Comparison of ENCODE assay signal across 18 cellular contexts in the genomic region with DNA sequence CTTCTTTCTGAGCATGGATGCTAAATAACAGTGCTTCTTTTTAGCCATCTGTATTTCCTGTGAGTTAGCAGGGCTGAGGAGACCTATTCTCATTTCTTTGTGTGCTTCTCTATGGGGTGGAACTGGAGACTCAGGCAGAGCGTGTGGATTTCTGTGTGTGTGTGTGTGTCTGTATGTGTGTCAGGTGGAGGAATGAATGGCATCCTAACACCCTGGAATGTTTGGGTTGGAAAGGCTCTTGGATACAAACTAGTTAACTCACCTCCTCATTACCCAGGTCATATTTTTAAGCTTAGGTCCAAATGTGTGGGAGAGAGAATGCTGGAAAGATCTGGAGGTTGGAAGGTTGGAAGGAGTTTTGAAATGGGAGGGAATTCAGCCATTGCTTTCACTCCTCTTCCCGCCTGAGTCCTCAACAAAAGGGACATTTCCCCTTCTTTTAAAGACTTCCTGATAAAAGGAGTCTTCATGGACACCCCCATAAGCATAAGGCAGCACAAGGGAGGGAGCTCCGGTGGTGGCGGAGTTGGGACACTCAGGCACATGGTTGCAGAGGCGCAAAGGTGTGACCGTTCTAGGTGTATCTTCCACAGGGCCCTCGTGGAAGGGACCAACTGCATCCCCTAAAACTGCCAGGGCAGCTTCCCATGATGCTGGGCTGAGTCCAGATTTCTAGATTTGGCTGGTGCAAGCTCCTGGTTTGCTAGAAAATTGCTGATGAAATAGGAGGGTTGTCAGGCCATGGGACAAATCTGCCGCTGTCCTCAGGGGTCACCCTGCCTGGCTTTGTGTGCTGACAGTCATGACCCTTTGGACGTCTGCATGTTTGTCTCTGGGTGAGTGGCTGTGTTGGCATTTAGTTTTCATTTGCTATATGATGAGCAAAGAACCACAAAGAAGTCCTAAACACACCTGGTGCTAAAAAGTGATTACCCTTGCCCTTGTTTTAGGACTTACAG. TPM values are rescaled to one million over a fixed set of nuclear protein-coding genes. Genes with fewer than 3 reads are reported as not detected.
DNase-seq lines count a peak whose midpoint lies in the region; ATAC-seq, FAIRE-seq and TF ChIP-seq lines count a peak whose summit lies in the region.
"Had no signal": no experiment of that assay in that cellular context is flagged by ENCODE, and none has a peak within 500 bp of the region (broad histone marks: within the 10 kb centered on the region; RNA-seq: fewer than 3 reads in every experiment).

No MANE protein-coding gene starts in this region.

- no peak overlapping the region for H3K4me3 ChIP-seq in A549
- H3K4me3 ChIP-seq in PC-3 (ENCODE audit: low read length), result no peak overlapping the region
- H3K4me3 ChIP-seq in gastroesophageal sphincter, result no peak overlapping the region
- H3K4me3 ChIP-seq in mesendoderm (ENCODE audit: low read length), result no peak overlapping the region
- no peak overlapping the region for H3K4me3 ChIP-seq in colonic mucosa
- H3K4me3 ChIP-seq: GM12878 had no signal

- H3K4me2 ChIP-seq in A549 (0 out of 3 replicates have a peak overlapping the region, but pooled peaks have one; percentile 25), PC-3 (ENCODE audit: low read length) (no peak overlapping the region), mesendoderm (ENCODE audit: low read length) (no peak overlapping the region)

- H3K56ac ChIP-seq in mesendoderm (ENCODE audit: low read length), result no peak overlapping the region

- H3K79me1 ChIP-seq in mesendoderm (ENCODE audit: low read length), result no peaks in the 10 kb centered on the region

- H2BK15ac ChIP-seq in mesendoderm (replicated peaks; ENCODE audit: low read depth), result no peak overlapping the region

- H3K79me2 ChIP-seq in PC-3 (ENCODE audit: low read length) (no peaks in the 10 kb centered on the region), mesendoderm (ENCODE audit: control insufficient read depth, insufficient read depth, low read length) (no peaks in the 10 kb centered on the region)

- TF ChIP-seq EP300 in A549 (IDR thresholded peaks at IDR 0.05), result no peak
- TF ChIP-seq EP300 in gastroesophageal sphincter (IDR thresholded peaks at IDR 0.05), result no peak

- H3F3A ChIP-seq in PC-3 (ENCODE audit: low read length, unreplicated experiment), result no peaks in the 10 kb centered on the region

- no peak overlapping the region for H2BK5ac ChIP-seq in mesendoderm (ENCODE audit: low read length)

- H4K20me1 ChIP-seq in PC-3 (ENCODE audit: low read length), result no peaks in the 10 kb centered on the region

- TF ChIP-seq POLR2A in A549 (IDR thresholded peaks at IDR 0.05; ENCODE audit: low read length) (no peak), gastroesophageal sphincter (IDR thresholded peaks at IDR 0.05) (no peak)

- no peak for DNase-seq in A549 (ENCODE audit: low read depth in 1 of 2, low spot score in 1 of 2)
- no peak for DNase-seq in PC-3
- DNase-seq in mesendoderm, result peak; percentile 55
- DNase-seq in T-helper 1 cell, result no peak
- no peak for DNase-seq in occipital lobe (lab: John Stamatoyannopoulos, UW)
- no peak for DNase-seq in colonic mucosa
- DNase-seq: 8988T, Caco-2, KG1, NCI-H1092 treated with DMSO at 0.1 percent for 48 hours, NCI-H1694 treated with DMSO at 0.1 percent for 48 hours, NCI-H345, NCI-H69 had no signal

- H3K4me1 ChIP-seq in A549, result 0 out of 3 replicates have a peak, but pooled peaks cover 3% of the 10 kb centered on the region
- no peaks in the 10 kb centered on the region for H3K4me1 ChIP-seq in PC-3 (ENCODE audit: insufficient read depth, low read length)
- H3K4me1 ChIP-seq in gastroesophageal sphincter, result peaks cover 6 to 53% (median 25%) of the 10 kb centered on the region in 3 donors
- no peaks in the 10 kb centered on the region for H3K4me1 ChIP-seq in mesendoderm (ENCODE audit: control insufficient read depth, low read depth, low read length)
- H3K4me1 ChIP-seq in colonic mucosa, result no peaks in the 10 kb centered on the region
- H3K4me1 ChIP-seq: Caco-2 had no signal

- peak overlapping the region; percentile 19 for H3K23ac ChIP-seq in mesendoderm (ENCODE audit: low read length)

- H2AFZ ChIP-seq in PC-3 (ENCODE audit: low read length), result no peak overlapping the region

- no peaks in the 10 kb centered on the region for H3K36me3 ChIP-seq in PC-3 (ENCODE audit: low read depth, low read length)
- no peaks in the 10 kb centered on the region for H3K36me3 ChIP-seq in gastroesophageal sphincter
- no peaks in the 10 kb centered on the region for H3K36me3 ChIP-seq in mesendoderm (ENCODE audit: control insufficient read depth, insufficient read depth, low read length)
- no peaks in the 10 kb centered on the region for H3K36me3 ChIP-seq in colonic mucosa

- H3K27ac ChIP-seq in A549, result no peak overlapping the region
- H3K27ac ChIP-seq in PC-3 (ENCODE audit: low read length), result no peak overlapping the region
- H3K27ac ChIP-seq in gastroesophageal sphincter, result peak overlapping the region in 3 of 4 donors; percentile 28 to 69 (median 66)
- H3K27ac ChIP-seq in mesendoderm (ENCODE audit: low read depth, low read length), result no peak overlapping the region
- H3K27ac ChIP-seq in colonic mucosa, result no peak overlapping the region
- H3K27ac ChIP-seq: C4-2B, HL-60 had no signal

- POLR2A ChIA-PET in A549 (lab: Yijun Ruan, JAX) (no interaction called here), PC-3 (lab: Charles Lee; ENCODE audit: unreplicated experiment) (no interaction called here)

- no peak for TF ChIP-seq RAD21 in A549 (conservative IDR thresholded peaks at IDR 0.05 in 1 of 2, IDR thresholded peaks at IDR 0.05 in 1 of 2)

- intact Hi-C loops in PC-3 (cut with micrococcal nuclease), result no loop called here
- intact Hi-C loops in colonic mucosa (cut with DNase I), result no loop called here

- H2BK120ac ChIP-seq in mesendoderm (ENCODE audit: low read depth, low read length), result no peak overlapping the region

- no peak overlapping the region for H4K5ac ChIP-seq in mesendoderm (ENCODE audit: low read length)

- TF ChIP-seq CTCF in A549 (IDR thresholded peaks at IDR 0.05) (no peak), PC-3 (conservative IDR thresholded peaks at IDR 0.05; ENCODE audit: low read depth, low read length) (no peak), gastroesophageal sphincter (IDR thresholded peaks at IDR 0.05) (no peak), colonic mucosa (IDR thresholded peaks at IDR 0.05) (no peak)

- CTCF ChIA-PET in A549 (lab: Yijun Ruan, JAX), result interaction anchor here (0.6 to 1.1 kb wide), 2 partner anchors 379 to 1551 kb away, joined by 3 read pairs; no protein-coding TSS in a partner anchor
- CTCF ChIA-PET in PC-3 (lab: Charles Lee), result interaction anchor here (0.5 kb wide), 1 partner anchor 21 kb away, joined by 5 read pairs; no protein-coding TSS in a partner anchor

- no peak overlapping the region for H3K4ac ChIP-seq in mesendoderm (ENCODE audit: low read depth, low read length)

- no peak overlapping the region for H4K8ac ChIP-seq in mesendoderm (ENCODE audit: low read depth, low read length)

- no peaks in the 10 kb centered on the region for H3K9me3 ChIP-seq in A549
- H3K9me3 ChIP-seq in PC-3 (ENCODE audit: low read length), result no peaks in the 10 kb centered on the region
- H3K9me3 ChIP-seq in gastroesophageal sphincter, result no peaks in the 10 kb centered on the region
- no peaks in the 10 kb centered on the region for H3K9me3 ChIP-seq in colonic mucosa
- H3K9me3 ChIP-seq: Caco-2 had no signal

- WGBS in A549 (ENCODE audit: missing lambda C conversion rate), result 72% methylated on average over 9 of the region's 9 CpGs
- WGBS in gastroesophageal sphincter (ENCODE audit: low coverage in 1 of 2), 2 donors, result 73 to 95% methylated on average over 6 of the region's 9 CpGs
- WGBS in mesendoderm (ENCODE audit: extremely low coverage, insufficient coverage, low lambda C conversion rate), result no CpG with 5 or more reads among the region's 9 CpGs

- ATAC-seq in A549 (no peak), PC-3 (peak; percentile 18; the same call in 1 of the 2 replicates), gastroesophageal sphincter (no peak), GM18861 (IDR thresholded peaks at IDR 0.05; ENCODE audit: unreplicated experiment) (no peak)
- ATAC-seq: GM12878 had no signal

- H3K27me3 ChIP-seq in PC-3 (ENCODE audit: low read length), result no peaks in the 10 kb centered on the region
- H3K27me3 ChIP-seq in gastroesophageal sphincter, result no peaks in the 10 kb centered on the region
- H3K27me3 ChIP-seq in mesendoderm (ENCODE audit: insufficient read depth, low read length, poor library complexity), result no peaks in the 10 kb centered on the region
- H3K27me3 ChIP-seq in colonic mucosa, result no peaks in the 10 kb centered on the region

- no peak overlapping the region for H2AK5ac ChIP-seq in mesendoderm (ENCODE audit: low read length)

- no peaks in the 10 kb centered on the region for H3K9me2 ChIP-seq in PC-3 (replicated peaks; ENCODE audit: low read length)

- BruUV-seq in PC-3 (replicated peaks; lab: Mats Ljungman, UMichigan), result no TSS peak

- H3K18ac ChIP-seq in mesendoderm (ENCODE audit: low read length), result no peak overlapping the region

- H3K9ac ChIP-seq in PC-3 (ENCODE audit: low read length) (no peak overlapping the region), mesendoderm (ENCODE audit: low read length) (no peak overlapping the region), colonic mucosa (ENCODE audit: low read depth in 2 of 2, low read length in 2 of 2) (no peak overlapping the region)

- FAIRE-seq in A549 (lab: Jason Lieb, UNC), result no peak
- FAIRE-seq: GM12878 had no signal

TF ChIP-seq in A549, 52 proteins besides CTCF, POLR2A, EP300 and RAD21 (continues in another document):
- no peak for TF ChIP-seq KDM5A (IDR thresholded peaks at IDR 0.05)
- TF ChIP-seq HEYL (CRISPR knock-in tag; IDR thresholded peaks at IDR 0.05), result no peak
- no peak for TF ChIP-seq HDAC2 (IDR thresholded peaks at IDR 0.05)

RNA-seq across cellular contexts. Expression of a gene that starts 37.6 kb away (rescaled TPM):
- 9.1 and 9.5 TPM in 2 replicates for polyA plus RNA-seq in A549 (2011; rRNA removed)
- polyA plus RNA-seq in A549 (2012; cell fraction: cytosol; rRNA removed), result 5.3 and 6.1 TPM in 2 replicates
- 3.1 and 3.5 TPM in 2 replicates for polyA plus RNA-seq in A549 (2012; cell fraction: nucleus; rRNA removed)
- polyA plus RNA-seq in A549 (2017; fragmentation: RNase III; extraction: RNeasy Plus Mini Kit Qiagen cat#74134 plus additional on column Dnase treatment), result 10.1 to 10.9 TPM (median 10.5 TPM) in 3 replicates
- 3.2 and 4.5 TPM in 2 replicates for polyA minus RNA-seq in A549 (2011; rRNA and poly(A)+ RNA removed)
- 48.5 and 50.2 TPM in 2 replicates for total RNA-seq in PC-3 (2014; rRNA removed)
- total RNA-seq in gastroesophageal sphincter, result 1 to 10 TPM; 3.7 to 8.1 (median 5.4) TPM
- 21.1 TPM for polyA plus RNA-seq in mesendoderm (2013, experiment 1 of 2)
- 21.5 TPM for polyA plus RNA-seq in mesendoderm (2013, experiment 2 of 2)
- total RNA-seq in occipital lobe, result 9.4 TPM
- total RNA-seq in colonic mucosa, result 10 to 100 TPM; 33.6 to 37.0 TPM

RNA-seq across cellular contexts. Expression of a gene that starts 54.9 kb away (rescaled TPM):
- polyA plus RNA-seq in A549 (2011; rRNA removed) (0.70 and 0.86 TPM in 2 replicates), A549 (2017; fragmentation: RNase III; extraction: RNeasy Plus Mini Kit Qiagen cat#74134 plus additional on column Dnase treatment) (4.8 to 5.6 TPM (median 4.9 TPM) in 3 replicates)
- 1.4 and 1.6 TPM in 2 replicates for polyA plus RNA-seq in A549 (2012; cell fraction: cytosol; rRNA removed)
- 2.8 and 2.9 TPM in 2 replicates for polyA plus RNA-seq in A549 (2012; cell fraction: nucleus; rRNA removed)
- 0.73 and 0.79 TPM in 2 replicates for polyA minus RNA-seq in A549 (2011; rRNA and poly(A)+ RNA removed)
- total RNA-seq in PC-3 (2014; rRNA removed) (4.0 and 8.1 TPM in 2 replicates), gastroesophageal sphincter (10 to 100 TPM in 3 of 4 donors, 1 to 10 TPM in 1; 7.1 to 18.1 (median 13.5) TPM), occipital lobe (0.31 TPM), colonic mucosa (1 to 10 TPM; 1.7 to 6.2 TPM)
- 0.46 TPM for polyA plus RNA-seq in mesendoderm (2013, experiment 1 of 2)
- 0.36 TPM for polyA plus RNA-seq in mesendoderm (2013, experiment 2 of 2)
- total RNA-seq: Caco-2 had no signal

Comparison
In these comparisons a context has a peak if more than half of its experiments do, and no peak if none do; other contexts are left out.
1. H3K27ac ChIP-seq: peak in gastroesophageal sphincter (3 of 4); none in A549 (0 of 2), PC-3 (single experiment), mesendoderm (single experiment) and colonic mucosa (single experiment).